Comparison of ENCODE assay signal across 9 cellular contexts in the genomic region with DNA sequence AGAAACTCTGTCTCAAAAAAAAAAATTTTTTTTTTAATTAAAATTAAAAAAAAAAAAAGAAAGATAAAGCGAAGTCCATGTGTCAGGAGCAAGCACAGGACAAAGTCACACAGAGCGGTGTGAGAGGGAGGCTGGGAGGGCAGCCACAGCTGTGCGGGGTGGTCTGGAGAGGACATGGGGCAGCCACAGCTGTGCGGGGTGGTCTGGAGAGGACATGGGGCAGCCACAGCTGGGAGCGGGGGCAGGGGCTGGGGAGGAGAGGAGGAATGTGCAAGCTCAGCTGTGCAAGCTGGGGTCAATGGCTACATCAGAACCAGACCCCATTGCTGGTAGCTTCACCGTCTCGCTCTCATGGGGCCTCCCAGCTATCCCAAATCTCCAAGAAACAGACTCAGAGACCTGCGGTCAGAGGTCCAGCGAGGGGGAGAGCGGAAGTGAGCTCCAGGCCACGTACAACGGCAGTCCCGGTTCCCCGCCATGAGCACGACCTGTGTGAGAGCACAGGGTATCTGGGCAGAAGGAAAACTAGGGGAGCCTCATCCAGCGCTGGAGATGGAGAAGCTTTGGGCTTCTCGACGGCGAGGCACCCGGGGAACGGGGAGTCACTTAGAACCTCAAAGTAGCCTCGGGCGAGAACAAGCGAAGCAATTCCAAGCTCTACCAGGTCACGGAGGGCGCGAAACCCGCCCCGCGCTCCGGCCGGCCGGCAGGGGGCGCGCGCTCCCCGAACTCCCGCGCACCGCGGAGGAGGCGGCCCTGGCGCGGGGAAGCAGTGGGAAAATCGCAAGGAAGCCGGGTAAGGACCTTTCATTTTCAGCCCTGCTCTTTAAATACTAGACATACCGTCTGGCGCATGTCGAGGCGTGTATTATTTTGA. TPM values are rescaled to one million over a fixed set of nuclear protein-coding genes. Genes with fewer than 3 reads are reported as not detected.
A peak's percentile ranks its signal among the peaks of the same experiment; 100 is the strongest.
DNase-seq lines count a peak whose midpoint lies in the region; ATAC-seq, FAIRE-seq and TF ChIP-seq lines count a peak whose summit lies in the region.
"Not testable (repeated sequence)": the region's sequence is repeated elsewhere in the genome, so short reads cannot be mapped to it uniquely, and the experiment has no call there.
"Had no signal": no experiment of that assay in that cellular context is flagged by ENCODE, and none has a peak within 500 bp of the region (broad histone marks: within the 10 kb centered on the region; RNA-seq: fewer than 3 reads in every experiment).

No MANE protein-coding gene starts in this region.

- peak; percentile 94 for ATAC-seq in GM23338
- ATAC-seq in HG03095 (IDR thresholded peaks at IDR 0.05; ENCODE audit: unreplicated experiment): peak; percentile 87
- peak; percentile 91 for ATAC-seq in PC-3
- ATAC-seq in activated naive CD8-positive, alpha-beta T cell treated with anti-CD3 and anti-CD28 coated beads, Interleukin-2, amount 50 U/mL, for 24 hours: peak; percentile 97

- dilution Hi-C loops in keratinocyte (cut with MboI; ENCODE audit: extremely low pct_ligation_motif_present, low sequenced_read_pairs): not testable (repeated sequence)

- BruUV-seq in PC-3 (replicated peaks; lab: Mats Ljungman, UMichigan): not testable (repeated sequence)

- H3K36me3 Mint-ChIP-seq in CD4-positive, alpha-beta memory T cell; GM23338 (ENCODE audit: low read depth); activated naive CD8-positive, alpha-beta T cell treated with anti-CD3 and anti-CD28 coated beads, Interleukin-2, amount 50 U/mL, for 24 hours (ENCODE audit: low read depth): not testable (repeated sequence)

- TF ChIP-seq CTCF in GM23338 (conservative IDR thresholded peaks at IDR 0.05; ENCODE audit: low read depth in 2 of 2); PC-3 (conservative IDR thresholded peaks at IDR 0.05; ENCODE audit: low read depth, low read length); keratinocyte (optimal IDR thresholded peaks at IDR 0.05 in 1 of 3, IDR thresholded peaks at IDR 0.05 in 1 of 3, conservative IDR thresholded peaks at IDR 0.05 in 1 of 3; ENCODE audit: extremely low read depth in 1 of 3, insufficient read depth in 2 of 3, low read length in 3 of 3): not testable (repeated sequence)

- H3K36me3 ChIP-seq in CD4-positive, alpha-beta memory T cell (ENCODE audit: insufficient read depth, low read length); GM23338 (ENCODE audit: insufficient read depth); PC-3 (ENCODE audit: low read depth, low read length); keratinocyte (ENCODE audit: control insufficient read depth in 2 of 2, extremely low read depth in 1 of 2, insufficient read depth in 2 of 2, low read length in 2 of 2); skeletal muscle satellite cell (ENCODE audit: insufficient read depth, low read length): not testable (repeated sequence)

- H3F3A ChIP-seq in GM23338 (replicated peaks; ENCODE audit: low read depth); PC-3 (ENCODE audit: low read length, unreplicated experiment): not testable (repeated sequence)

- H3K4me3 ChIP-seq in CD4-positive, alpha-beta memory T cell (ENCODE audit: low read length in 2 of 2); GM23338; PC-3 (ENCODE audit: low read length); keratinocyte (ENCODE audit: control insufficient read depth in 2 of 3, extremely low read depth in 1 of 3, insufficient read depth in 2 of 3, low read depth in 1 of 3, low read length in 3 of 3): not testable (repeated sequence)
- H3K4me3 ChIP-seq in skeletal muscle satellite cell (ENCODE audit: low read length): peak overlapping the region; percentile 60

- not testable (repeated sequence) for H3K27ac ChIP-seq in CD4-positive, alpha-beta memory T cell (ENCODE audit: low read depth, low read length); GM23338 (ENCODE audit: low read depth); PC-3 (ENCODE audit: low read length); keratinocyte (ENCODE audit: control insufficient read depth, insufficient read depth, low read length)

- not testable (repeated sequence) for H3K79me2 ChIP-seq in GM23338 (replicated peaks; ENCODE audit: insufficient read depth); PC-3 (ENCODE audit: low read length); keratinocyte (ENCODE audit: control insufficient read depth, insufficient read depth, low read length)

- FAIRE-seq in GM19239 (lab: Jason Lieb, UNC): peak; percentile 93
- peak; percentile 36 for FAIRE-seq in keratinocyte (lab: Jason Lieb, UNC)

- H3K27me3 ChIP-seq in CD4-positive, alpha-beta memory T cell (ENCODE audit: insufficient read depth, low read length); GM23338 (ENCODE audit: insufficient read depth); PC-3 (ENCODE audit: low read length); keratinocyte (ENCODE audit: control insufficient read depth, extremely low read depth, insufficient read depth, low read length); skeletal muscle satellite cell (ENCODE audit: control insufficient read depth, insufficient read depth, low read length): not testable (repeated sequence)

- H3K4me3 Mint-ChIP-seq in CD4-positive, alpha-beta memory T cell: peak overlapping the region in 4 of 8 donors; percentile 75 to 84 (median 80)
- not testable (repeated sequence) for H3K4me3 Mint-ChIP-seq in GM23338; activated naive CD8-positive, alpha-beta T cell treated with anti-CD3 and anti-CD28 coated beads, Interleukin-2, amount 50 U/mL, for 24 hours

- H3K4me2 ChIP-seq in GM23338; PC-3 (ENCODE audit: low read length); keratinocyte (ENCODE audit: control insufficient read depth, extremely low read depth, insufficient read depth, low read depth, low read length): not testable (repeated sequence)
- peak overlapping the region; percentile 74 for H3K4me2 ChIP-seq in skeletal muscle satellite cell (ENCODE audit: low read length)

- not testable (repeated sequence) for H3K9me3 Mint-ChIP-seq in CD4-positive, alpha-beta memory T cell; GM23338; activated naive CD8-positive, alpha-beta T cell treated with anti-CD3 and anti-CD28 coated beads, Interleukin-2, amount 50 U/mL, for 24 hours

- not testable (repeated sequence) for H3K9me1 ChIP-seq in keratinocyte (ENCODE audit: control insufficient read depth, extremely low read depth, insufficient read depth, low read length)

- intact Hi-C loops in CD4-positive, alpha-beta memory T cell (cut with micrococcal nuclease); PC-3 (cut with micrococcal nuclease): not testable (repeated sequence)

- not testable (repeated sequence) for H3K27me3 Mint-ChIP-seq in CD4-positive, alpha-beta memory T cell; GM23338 (ENCODE audit: insufficient read depth, low read depth, poor library complexity); activated naive CD8-positive, alpha-beta T cell treated with anti-CD3 and anti-CD28 coated beads, Interleukin-2, amount 50 U/mL, for 24 hours

- POLR2A ChIA-PET in CD4-positive, alpha-beta memory T cell (lab: Charles Lee; ENCODE audit: partially characterized antibody); PC-3 (lab: Charles Lee; ENCODE audit: unreplicated experiment): not testable (repeated sequence)

- not testable (repeated sequence) for H4K20me1 ChIP-seq in GM23338 (replicated peaks; ENCODE audit: insufficient read depth); PC-3 (ENCODE audit: low read length); keratinocyte (ENCODE audit: control insufficient read depth, extremely low read depth, insufficient read depth, low read length)

- not testable (repeated sequence) for H3K9ac ChIP-seq in PC-3 (ENCODE audit: low read length); keratinocyte (ENCODE audit: control insufficient read depth, extremely low read depth, insufficient read depth, low read length); skeletal muscle satellite cell (ENCODE audit: low read depth, low read length)

- not testable (repeated sequence) for H3K9me2 ChIP-seq in GM23338 (ENCODE audit: insufficient read depth); PC-3 (replicated peaks; ENCODE audit: low read length)

- not testable (repeated sequence) for H3K4me1 Mint-ChIP-seq in CD4-positive, alpha-beta memory T cell; GM23338; activated naive CD8-positive, alpha-beta T cell treated with anti-CD3 and anti-CD28 coated beads, Interleukin-2, amount 50 U/mL, for 24 hours

- DNase-seq in CD4-positive, alpha-beta memory T cell: peak in 3 of 5 donors; percentile 7 to 34 (median 20)
- not testable (repeated sequence) for DNase-seq in GM19239 (ENCODE audit: insufficient read length, low spot score); GM23338 (ENCODE audit: low spot score); PC-3; activated naive CD8-positive, alpha-beta T cell treated with anti-CD3 and anti-CD28 coated beads, Interleukin-2, amount 50 U/mL, for 24 hours; keratinocyte (ENCODE audit: low read depth, low spot score)

- not testable (repeated sequence) for H3K27ac Mint-ChIP-seq in CD4-positive, alpha-beta memory T cell; GM23338; activated naive CD8-positive, alpha-beta T cell treated with anti-CD3 and anti-CD28 coated beads, Interleukin-2, amount 50 U/mL, for 24 hours

- not testable (repeated sequence) for H3K9me3 ChIP-seq in CD4-positive, alpha-beta memory T cell (ENCODE audit: control insufficient read depth in 1 of 2, low read length in 2 of 2); PC-3 (ENCODE audit: low read length); keratinocyte (ENCODE audit: control insufficient read depth, low read depth, low read length); skeletal muscle satellite cell (replicated peaks; ENCODE audit: low read length)

- not testable (repeated sequence) for H2AFZ ChIP-seq in GM23338; PC-3 (ENCODE audit: low read length); keratinocyte (ENCODE audit: control insufficient read depth, low read length)

- CTCF ChIA-PET in CD4-positive, alpha-beta memory T cell (lab: Charles Lee; ENCODE audit: partially characterized antibody); PC-3 (lab: Charles Lee): not testable (repeated sequence)

- not testable (repeated sequence) for H3K4me1 ChIP-seq in CD4-positive, alpha-beta memory T cell (ENCODE audit: insufficient read depth, low read length); GM23338 (ENCODE audit: insufficient read depth); PC-3 (ENCODE audit: insufficient read depth, low read length); keratinocyte (ENCODE audit: control insufficient read depth, extremely low read depth, insufficient read depth, low read length); skeletal muscle satellite cell (ENCODE audit: control insufficient read depth, insufficient read depth, low read length)

RNA-seq across cellular contexts. Expression of gene CBY3, which starts 23.3 kb away (rescaled TPM):
- under 1 TPM; 0.58 to 0.76 TPM for total RNA-seq in CD4-positive, alpha-beta memory T cell
- under 1 TPM; 0.36 to 0.56 TPM for polyA plus RNA-seq in CD4-positive, alpha-beta memory T cell
- 0.52 and 2.3 TPM in 2 replicates for total RNA-seq in GM23338 (2014; rRNA removed; shearing (Covaris generic))
- polyA plus RNA-seq in GM23338 (2016; fragmentation: Nextera tagmentation; extraction: Ambion mirVana) (0.37 and 0.38 TPM in 2 replicates), keratinocyte (not detected in 3 replicates)
- 1.4 TPM in 1 of 2 replicates, not detected in the other for total RNA-seq in PC-3 (2014; rRNA removed)
- not detected for polyA plus RNA-seq in keratinocyte (2011; ENCODE audit: low read depth)
- not detected in 2 replicates for polyA plus RNA-seq in keratinocyte (2011; cell fraction: cytosol; rRNA removed)
- not detected in 2 replicates for polyA plus RNA-seq in keratinocyte (2011; cell fraction: nucleus; rRNA removed)
- 0.31 TPM in 1 of 2 replicates, not detected in the other for polyA plus RNA-seq in keratinocyte (2012; ENCODE audit: low replicate concordance)
- polyA minus RNA-seq in keratinocyte: not detected in 3 replicates
- polyA minus RNA-seq in keratinocyte (2011; cell fraction: cytosol; rRNA and poly(A)+ RNA removed): not detected
- polyA minus RNA-seq in keratinocyte (2011; cell fraction: nucleus; rRNA and poly(A)+ RNA removed): not detected in 2 replicates
- not detected in 2 replicates for total RNA-seq in skeletal muscle satellite cell (2012; rRNA removed)
- polyA plus RNA-seq: ovary had no signal

RNA-seq across cellular contexts. Expression of gene HNRNPH1, which starts 34.1 kb away (rescaled TPM):
- 1,000 to 10,000 TPM; 1,611 to 1,625 TPM for total RNA-seq in CD4-positive, alpha-beta memory T cell
- polyA plus RNA-seq in CD4-positive, alpha-beta memory T cell: 100 to 1,000 TPM in 1 of 2 donors, 10 to 100 TPM in 1; 46.5 to 116 TPM
- 572 and 715 TPM in 2 replicates for total RNA-seq in GM23338 (2014; rRNA removed; shearing (Covaris generic))
- polyA plus RNA-seq in GM23338 (2016; fragmentation: Nextera tagmentation; extraction: Ambion mirVana) (330 and 410 TPM in 2 replicates), keratinocyte (201 to 431 TPM (median 222 TPM) in 3 replicates)
- total RNA-seq in PC-3 (2014; rRNA removed): 533 and 610 TPM in 2 replicates
- 945 TPM for polyA plus RNA-seq in keratinocyte (2011; ENCODE audit: low read depth)
- polyA plus RNA-seq in keratinocyte (2011; cell fraction: cytosol; rRNA removed): 94.9 and 105 TPM in 2 replicates
- polyA plus RNA-seq in keratinocyte (2011; cell fraction: nucleus; rRNA removed): 457 and 725 TPM in 2 replicates
- 245 and 327 TPM in 2 replicates for polyA plus RNA-seq in keratinocyte (2012; ENCODE audit: low replicate concordance)
- 82.1 to 360 TPM (median 118 TPM) in 3 replicates for polyA minus RNA-seq in keratinocyte
- 161 TPM for polyA minus RNA-seq in keratinocyte (2011; cell fraction: cytosol; rRNA and poly(A)+ RNA removed)
- polyA minus RNA-seq in keratinocyte (2011; cell fraction: nucleus; rRNA and poly(A)+ RNA removed): 524 and 619 TPM in 2 replicates
- total RNA-seq in skeletal muscle satellite cell (2012; rRNA removed): 272 and 428 TPM in 2 replicates

RNA-seq across cellular contexts. Expression of gene CANX, which starts 41.2 kb away (rescaled TPM):
- 100 to 1,000 TPM; 377 to 417 TPM for total RNA-seq in CD4-positive, alpha-beta memory T cell
- polyA plus RNA-seq in CD4-positive, alpha-beta memory T cell: 100 to 1,000 TPM; 259 to 394 TPM
- total RNA-seq in GM23338 (2014; rRNA removed; shearing (Covaris generic)): 440 and 530 TPM in 2 replicates
- polyA plus RNA-seq in GM23338 (2016; fragmentation: Nextera tagmentation; extraction: Ambion mirVana) (163 and 177 TPM in 2 replicates), keratinocyte (338 to 720 TPM (median 579 TPM) in 3 replicates)
- total RNA-seq in PC-3 (2014; rRNA removed): 293 and 348 TPM in 2 replicates
- 224 TPM for polyA plus RNA-seq in keratinocyte (2011; ENCODE audit: low read depth)
- 167 and 348 TPM in 2 replicates for polyA plus RNA-seq in keratinocyte (2011; cell fraction: cytosol; rRNA removed)
- 353 and 525 TPM in 2 replicates for polyA plus RNA-seq in keratinocyte (2011; cell fraction: nucleus; rRNA removed)
- polyA plus RNA-seq in keratinocyte (2012; ENCODE audit: low replicate concordance): 255 and 517 TPM in 2 replicates
- 749 to 1,149 TPM (median 774 TPM) in 3 replicates for polyA minus RNA-seq in keratinocyte
- polyA minus RNA-seq in keratinocyte (2011; cell fraction: cytosol; rRNA and poly(A)+ RNA removed): 354 TPM
- polyA minus RNA-seq in keratinocyte (2011; cell fraction: nucleus; rRNA and poly(A)+ RNA removed): 542 and 1,030 TPM in 2 replicates
- 571 and 642 TPM in 2 replicates for total RNA-seq in skeletal muscle satellite cell (2012; rRNA removed)
